7 cellular contexts compared by ENCODE assay signal in the genomic region with DNA sequence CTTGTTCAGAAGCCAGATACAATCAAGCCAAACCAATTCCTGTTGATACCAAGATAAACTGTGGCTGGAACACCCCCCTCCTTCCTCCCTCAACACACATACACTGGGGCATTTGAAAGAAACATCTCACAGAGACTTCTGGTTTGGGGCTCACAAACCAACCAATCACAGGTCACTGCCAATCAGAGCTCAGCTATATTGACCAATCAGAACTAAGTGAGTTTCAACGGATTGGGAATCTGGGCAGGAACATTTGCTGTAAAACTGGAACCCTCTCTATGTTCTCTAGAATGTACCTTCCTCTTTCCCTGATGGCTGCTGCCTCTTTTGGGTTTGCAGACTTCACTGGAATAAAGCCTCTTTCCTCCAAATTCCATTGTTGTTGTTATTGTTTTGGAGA.
"Had no signal": no experiment of that assay in that cellular context is flagged by ENCODE, and none has a peak within 500 bp of the region (broad histone marks: within the 10 kb centered on the region; RNA-seq: fewer than 3 reads in every experiment).

No MANE protein-coding gene starts in this region.

- H3K36me3 Mint-ChIP-seq: IgD-negative memory B cell had no signal

- H3K27me3 Mint-ChIP-seq: IgD-negative memory B cell had no signal

- H3K9me3 Mint-ChIP-seq: GM23338, IgD-negative memory B cell had no signal

- H3K4me3 ChIP-seq: GM23338 had no signal

- H3K4me2 ChIP-seq: GM23338 had no signal

- H3K27ac ChIP-seq: HL-60 had no signal

- H2AFZ ChIP-seq: GM23338 had no signal

- H3K4me3 Mint-ChIP-seq: GM23338, IgD-negative memory B cell had no signal

- H3K27ac Mint-ChIP-seq: GM23338, IgD-negative memory B cell had no signal

- DNase-seq: H7, HCEC 1CT had no signal

- H3K4me1 Mint-ChIP-seq: IgD-negative memory B cell had no signal

- ATAC-seq: GM23338, HepG2 had no signal

- FAIRE-seq: H1, HepG2 had no signal
